1 cellular context compared by ENCODE assay signal in the genomic region with DNA sequence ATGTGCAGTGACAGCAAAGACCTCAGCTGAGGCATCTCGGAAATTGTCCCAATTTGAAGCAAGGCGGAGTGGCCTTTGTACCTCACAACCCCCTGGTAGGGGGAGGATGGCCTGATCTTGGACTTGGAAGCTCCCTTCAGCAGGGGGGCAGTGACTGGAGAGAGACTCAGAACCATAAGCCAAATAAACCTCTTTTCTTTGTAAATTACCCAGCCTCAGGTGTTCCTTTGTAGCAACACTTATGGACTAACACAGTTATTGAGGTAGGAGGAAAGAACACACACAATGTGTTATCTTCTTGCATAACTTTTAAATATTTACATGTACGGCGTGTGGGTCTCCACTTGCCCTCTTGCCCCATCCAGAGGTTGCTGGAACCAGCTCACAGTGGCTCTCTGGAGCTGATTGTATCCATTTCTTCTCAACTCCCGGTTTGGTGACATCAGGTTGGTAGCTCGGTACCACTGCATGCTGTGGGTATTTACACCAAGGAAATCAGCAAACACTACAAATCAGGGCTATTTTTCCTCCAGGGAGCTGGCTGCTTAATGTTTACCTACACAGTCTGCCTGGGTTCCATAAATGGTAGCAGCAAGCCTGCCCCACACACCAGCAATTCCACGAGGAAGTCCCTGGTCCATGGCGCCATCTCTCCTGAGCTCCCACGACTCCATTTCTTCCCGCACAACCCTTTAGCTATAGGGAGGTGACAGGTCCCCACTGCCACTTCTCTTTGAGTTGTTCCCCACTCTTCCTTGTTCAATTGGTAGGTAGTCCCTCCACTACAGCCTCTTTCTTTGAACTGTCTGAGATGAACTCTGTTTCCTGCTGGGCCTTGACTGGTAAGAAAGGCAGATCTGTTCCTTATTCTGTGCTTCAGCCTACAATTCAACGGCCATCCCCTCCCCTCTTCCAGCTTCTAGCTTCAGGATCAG.
TF ChIP-seq lines count a peak whose summit lies in the region.

No MANE protein-coding gene starts in this region.

TF ChIP-seq in HepG2, 621 proteins besides CTCF, POLR2A, EP300 and RAD21 (continued from another document and continues in another):
- TF ChIP-seq, protein P1, sequence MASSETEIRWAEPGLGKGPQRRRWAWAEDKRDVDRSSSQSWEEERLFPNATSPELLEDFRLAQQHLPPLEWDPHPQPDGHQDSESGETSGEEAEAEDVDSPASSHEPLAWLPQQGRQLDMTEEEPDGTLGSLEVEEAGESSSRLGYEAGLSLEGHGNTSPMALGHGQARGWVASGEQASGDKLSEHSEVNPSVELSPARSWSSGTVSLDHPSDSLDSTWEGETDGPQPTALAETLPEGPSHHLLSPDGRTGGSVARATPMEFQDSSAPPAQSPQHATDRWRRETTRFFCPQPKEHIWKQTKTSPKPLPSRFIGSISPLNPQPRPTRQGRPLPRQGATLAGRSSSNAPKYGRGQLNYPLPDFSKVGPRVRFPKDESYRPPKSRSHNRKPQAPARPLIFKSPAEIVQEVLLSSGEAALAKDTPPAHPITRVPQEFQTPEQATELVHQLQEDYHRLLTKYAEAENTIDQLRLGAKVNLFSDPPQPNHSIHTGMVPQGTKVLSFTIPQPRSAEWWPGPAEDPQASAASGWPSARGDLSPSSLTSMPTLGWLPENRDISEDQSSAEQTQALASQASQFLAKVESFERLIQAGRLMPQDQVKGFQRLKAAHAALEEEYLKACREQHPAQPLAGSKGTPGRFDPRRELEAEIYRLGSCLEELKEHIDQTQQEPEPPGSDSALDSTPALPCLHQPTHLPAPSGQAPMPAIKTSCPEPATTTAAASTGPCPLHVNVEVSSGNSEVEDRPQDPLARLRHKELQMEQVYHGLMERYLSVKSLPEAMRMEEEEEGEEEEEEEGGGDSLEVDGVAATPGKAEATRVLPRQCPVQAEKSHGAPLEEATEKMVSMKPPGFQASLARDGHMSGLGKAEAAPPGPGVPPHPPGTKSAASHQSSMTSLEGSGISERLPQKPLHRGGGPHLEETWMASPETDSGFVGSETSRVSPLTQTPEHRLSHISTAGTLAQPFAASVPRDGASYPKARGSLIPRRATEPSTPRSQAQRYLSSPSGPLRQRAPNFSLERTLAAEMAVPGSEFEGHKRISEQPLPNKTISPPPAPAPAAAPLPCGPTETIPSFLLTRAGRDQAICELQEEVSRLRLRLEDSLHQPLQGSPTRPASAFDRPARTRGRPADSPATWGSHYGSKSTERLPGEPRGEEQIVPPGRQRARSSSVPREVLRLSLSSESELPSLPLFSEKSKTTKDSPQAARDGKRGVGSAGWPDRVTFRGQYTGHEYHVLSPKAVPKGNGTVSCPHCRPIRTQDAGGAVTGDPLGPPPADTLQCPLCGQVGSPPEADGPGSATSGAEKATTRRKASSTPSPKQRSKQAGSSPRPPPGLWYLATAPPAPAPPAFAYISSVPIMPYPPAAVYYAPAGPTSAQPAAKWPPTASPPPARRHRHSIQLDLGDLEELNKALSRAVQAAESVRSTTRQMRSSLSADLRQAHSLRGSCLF (CRISPR knock-in tag; IDR thresholded peaks at IDR 0.05; ENCODE audit: borderline replicate concordance) = no peak
- TF ChIP-seq, protein P2, sequence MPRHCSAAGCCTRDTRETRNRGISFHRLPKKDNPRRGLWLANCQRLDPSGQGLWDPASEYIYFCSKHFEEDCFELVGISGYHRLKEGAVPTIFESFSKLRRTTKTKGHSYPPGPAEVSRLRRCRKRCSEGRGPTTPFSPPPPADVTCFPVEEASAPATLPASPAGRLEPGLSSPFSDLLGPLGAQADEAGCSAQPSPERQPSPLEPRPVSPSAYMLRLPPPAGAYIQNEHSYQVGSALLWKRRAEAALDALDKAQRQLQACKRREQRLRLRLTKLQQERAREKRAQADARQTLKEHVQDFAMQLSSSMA (CRISPR knock-in tag; IDR thresholded peaks at IDR 0.05) = no peak
- TF ChIP-seq STAT6 (CRISPR knock-in tag; IDR thresholded peaks at IDR 0.05; ENCODE audit: borderline replicate concordance) (no peak), ZNF136 (CRISPR knock-in tag; IDR thresholded peaks at IDR 0.05; ENCODE audit: low read depth) (no peak), PATZ1 (CRISPR knock-in tag; IDR thresholded peaks at IDR 0.05) (no peak; the same call in 1 of the 2 replicates), ZNF253 (CRISPR knock-in tag; IDR thresholded peaks at IDR 0.05; ENCODE audit: borderline replicate concordance) (no peak), E2F1 (CRISPR knock-in tag; IDR thresholded peaks at IDR 0.05) (no peak), CCDC6 (CRISPR knock-in tag; IDR thresholded peaks at IDR 0.05) (peak; percentile 70; the same call in 1 of the 2 replicates), ZNF564 (CRISPR knock-in tag; IDR thresholded peaks at IDR 0.05) (no peak), CHD2 (IDR thresholded peaks at IDR 0.05; ENCODE audit: low read depth, low read length) (no peak), ZSCAN20 (CRISPR knock-in tag; IDR thresholded peaks at IDR 0.05; ENCODE audit: borderline replicate concordance) (no peak), MEIS1 (CRISPR knock-in tag; IDR thresholded peaks at IDR 0.05; ENCODE audit: borderline replicate concordance) (peak; percentile 22; the same call in 1 of the 2 replicates), SMAD3 (CRISPR knock-in tag; IDR thresholded peaks at IDR 0.05) (peak; percentile 89), ZNF33B (CRISPR knock-in tag; IDR thresholded peaks at IDR 0.05) (no peak), NFKB2 (CRISPR knock-in tag; IDR thresholded peaks at IDR 0.05; ENCODE audit: borderline replicate concordance) (no peak), REXO4 (CRISPR knock-in tag; IDR thresholded peaks at IDR 0.05; ENCODE audit: borderline replicate concordance) (no peak), WIZ (CRISPR knock-in tag; IDR thresholded peaks at IDR 0.05) (no peak; the same call in 1 of the 2 replicates), PAXIP1 (CRISPR knock-in tag; conservative IDR thresholded peaks at IDR 0.05) (peak; percentile 72), FIP1L1 (IDR thresholded peaks at IDR 0.05; ENCODE audit: borderline replicate concordance, insufficient read depth, low read depth, low read length) (no peak), TFE3 (CRISPR knock-in tag; IDR thresholded peaks at IDR 0.05) (peak; percentile 67), ZNF275 (CRISPR knock-in tag; IDR thresholded peaks at IDR 0.05; ENCODE audit: borderline replicate concordance) (no peak)
- TF ChIP-seq, protein P3, sequence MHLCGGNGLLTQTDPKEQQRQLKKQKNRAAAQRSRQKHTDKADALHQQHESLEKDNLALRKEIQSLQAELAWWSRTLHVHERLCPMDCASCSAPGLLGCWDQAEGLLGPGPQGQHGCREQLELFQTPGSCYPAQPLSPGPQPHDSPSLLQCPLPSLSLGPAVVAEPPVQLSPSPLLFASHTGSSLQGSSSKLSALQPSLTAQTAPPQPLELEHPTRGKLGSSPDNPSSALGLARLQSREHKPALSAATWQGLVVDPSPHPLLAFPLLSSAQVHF (CRISPR knock-in tag; IDR thresholded peaks at IDR 0.05) = no peak
- TF ChIP-seq, protein P4, sequence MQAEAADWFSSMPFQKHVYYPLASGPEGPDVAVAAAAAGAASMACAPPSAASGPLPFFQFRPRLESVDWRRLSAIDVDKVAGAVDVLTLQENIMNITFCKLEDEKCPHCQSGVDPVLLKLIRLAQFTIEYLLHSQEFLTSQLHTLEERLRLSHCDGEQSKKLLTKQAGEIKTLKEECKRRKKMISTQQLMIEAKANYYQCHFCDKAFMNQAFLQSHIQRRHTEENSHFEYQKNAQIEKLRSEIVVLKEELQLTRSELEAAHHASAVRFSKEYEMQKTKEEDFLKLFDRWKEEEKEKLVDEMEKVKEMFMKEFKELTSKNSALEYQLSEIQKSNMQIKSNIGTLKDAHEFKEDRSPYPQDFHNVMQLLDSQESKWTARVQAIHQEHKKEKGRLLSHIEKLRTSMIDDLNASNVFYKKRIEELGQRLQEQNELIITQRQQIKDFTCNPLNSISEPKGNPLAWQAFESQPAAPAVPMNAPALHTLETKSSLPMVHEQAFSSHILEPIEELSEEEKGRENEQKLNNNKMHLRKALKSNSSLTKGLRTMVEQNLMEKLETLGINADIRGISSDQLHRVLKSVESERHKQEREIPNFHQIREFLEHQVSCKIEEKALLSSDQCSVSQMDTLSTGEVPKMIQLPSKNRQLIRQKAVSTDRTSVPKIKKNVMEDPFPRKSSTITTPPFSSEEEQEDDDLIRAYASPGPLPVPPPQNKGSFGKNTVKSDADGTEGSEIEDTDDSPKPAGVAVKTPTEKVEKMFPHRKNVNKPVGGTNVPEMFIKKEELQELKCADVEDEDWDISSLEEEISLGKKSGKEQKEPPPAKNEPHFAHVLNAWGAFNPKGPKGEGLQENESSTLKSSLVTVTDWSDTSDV (CRISPR knock-in tag; IDR thresholded peaks at IDR 0.05) = no peak
- TF ChIP-seq, protein P5, sequence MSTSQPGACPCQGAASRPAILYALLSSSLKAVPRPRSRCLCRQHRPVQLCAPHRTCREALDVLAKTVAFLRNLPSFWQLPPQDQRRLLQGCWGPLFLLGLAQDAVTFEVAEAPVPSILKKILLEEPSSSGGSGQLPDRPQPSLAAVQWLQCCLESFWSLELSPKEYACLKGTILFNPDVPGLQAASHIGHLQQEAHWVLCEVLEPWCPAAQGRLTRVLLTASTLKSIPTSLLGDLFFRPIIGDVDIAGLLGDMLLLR (CRISPR knock-in tag; IDR thresholded peaks at IDR 0.05) = no peak
